Comparison of ENCODE assay signal across 18 cellular contexts in genomic region chr19:45448425-45448756, GRCh38. TPM values are rescaled to one million over a fixed set of nuclear protein-coding genes. Genes with fewer than 3 reads are reported as not detected.
A peak's percentile ranks its signal among the peaks of the same experiment; 100 is the strongest.
DNase-seq lines count a peak whose midpoint lies in the region; ATAC-seq and TF ChIP-seq lines count a peak whose summit lies in the region.
"Had no signal": no experiment of that assay in that cellular context is flagged by ENCODE, and none has a peak within 500 bp of the region (broad histone marks: within the 10 kb centered on the region; RNA-seq: fewer than 3 reads in every experiment).

No MANE protein-coding gene starts in this region.

- no peaks in the 10 kb centered on the region for H3K36me3 Mint-ChIP-seq in T-helper 1 cell treated with Interleukin-12 subunit alpha and Interleukin-12 subunit beta and Interleukin-4 antibody, amounts not matched to agents 30 μg/mL and 1 μg/mL, for 36 hours (ENCODE audit: low read depth)
- H3K36me3 Mint-ChIP-seq in T-helper 17 cell (ENCODE audit: low read depth), result peaks cover 5% of the 10 kb centered on the region
- peaks cover 11% of the 10 kb centered on the region for H3K36me3 Mint-ChIP-seq in endothelial cell (ENCODE audit: low read depth, unreplicated experiment)
- no peaks in the 10 kb centered on the region for H3K36me3 Mint-ChIP-seq in neural crest cell (ENCODE audit: low read depth)

- DNase-seq in T-helper 1 cell (no peak), T-helper 17 cell (no peak), endothelial cell (ENCODE audit: low spot score) (no peak), neural crest cell (ENCODE audit: low read depth, low spot score) (no peak), RPMI8226 (no peak), iPS-NIHi7 (ENCODE audit: extremely low spot score) (no peak), NCI-H2171 treated with DMSO at 0.1 percent for 48 hours (lab: John Stamatoyannopoulos, UW) (no peak)
- DNase-seq: central memory CD4-positive, alpha-beta T cell; Karpas-422; NCI-H1436 treated with DMSO at 0.1 percent for 48 hours; NCI-H510A treated with DMSO at 0.1 percent for 48 hours; SK-N-SH; stimulated activated CD4-positive, alpha-beta T cell treated with anti-CD3 and anti-CD28 coated beads, Interleukin-12 subunit alpha, Interleukin-12 subunit beta, amount 100 ng/mL, for 4 hours had no signal

- H3K9me3 Mint-ChIP-seq in T-helper 1 cell treated with Interleukin-12 subunit alpha and Interleukin-12 subunit beta and Interleukin-4 antibody, amounts not matched to agents 30 μg/mL and 1 μg/mL, for 36 hours, result no peaks in the 10 kb centered on the region
- H3K9me3 Mint-ChIP-seq in endothelial cell (ENCODE audit: unreplicated experiment) (no peaks in the 10 kb centered on the region), neural crest cell (no peaks in the 10 kb centered on the region)
- H3K9me3 Mint-ChIP-seq: activated naive CD4-positive, alpha-beta T cell treated with anti-CD3 and anti-CD28 coated beads, Interleukin-2, amount 50 U/mL, for 72 hours had no signal

- H3K27me3 Mint-ChIP-seq in T-helper 1 cell treated with Interleukin-12 subunit alpha and Interleukin-12 subunit beta and Interleukin-4 antibody, amounts not matched to agents 30 μg/mL and 1 μg/mL, for 36 hours (ENCODE audit: low read depth), result peaks cover 8% of the 10 kb centered on the region
- H3K27me3 Mint-ChIP-seq in T-helper 17 cell, result no peaks in the 10 kb centered on the region
- peaks cover 51% of the 10 kb centered on the region for H3K27me3 Mint-ChIP-seq in endothelial cell (ENCODE audit: unreplicated experiment)
- H3K27me3 Mint-ChIP-seq in neural crest cell (ENCODE audit: low read depth), result peaks cover 13% of the 10 kb centered on the region

- peaks cover 34% of the 10 kb centered on the region for H3K4me1 Mint-ChIP-seq in T-helper 1 cell treated with Interleukin-12 subunit alpha and Interleukin-12 subunit beta and Interleukin-4 antibody, amounts not matched to agents 30 μg/mL and 1 μg/mL, for 36 hours (ENCODE audit: low read depth)
- H3K4me1 Mint-ChIP-seq in T-helper 17 cell, result peaks cover 59% of the 10 kb centered on the region
- H3K4me1 Mint-ChIP-seq in endothelial cell (ENCODE audit: unreplicated experiment), result peaks cover 44% of the 10 kb centered on the region
- peaks cover 49% of the 10 kb centered on the region for H3K4me1 Mint-ChIP-seq in neural crest cell

- H3K4me3 Mint-ChIP-seq in T-helper 1 cell treated with Interleukin-12 subunit alpha and Interleukin-12 subunit beta and Interleukin-4 antibody, amounts not matched to agents 30 μg/mL and 1 μg/mL, for 36 hours, result no peak overlapping the region
- H3K4me3 Mint-ChIP-seq in T-helper 17 cell (peak overlapping the region; percentile 78), endothelial cell (ENCODE audit: unreplicated experiment) (peak overlapping the region; percentile 3), neural crest cell (peak overlapping the region; percentile 65)

- H3K9me3 ChIP-seq in T-helper 17 cell (ENCODE audit: control insufficient read depth, low read length, poor library complexity, severe bottlenecking), result no peaks in the 10 kb centered on the region
- H3K9me3 ChIP-seq: HAP-1, mucosa of descending colon, prostate gland, SK-N-SH had no signal

- ATAC-seq in T-helper 17 cell, result no peak
- ATAC-seq: activated naive CD4-positive, alpha-beta T cell treated with anti-CD3 and anti-CD28 coated beads, Interleukin-2, amount 50 U/mL, for 72 hours had no signal

- TF ChIP-seq CTCF in endothelial cell (IDR thresholded peaks at IDR 0.05; ENCODE audit: unreplicated experiment) (peak; percentile 25), neural crest cell (conservative IDR thresholded peaks at IDR 0.05) (no peak)

- H3K27ac Mint-ChIP-seq in T-helper 1 cell treated with Interleukin-12 subunit alpha and Interleukin-12 subunit beta and Interleukin-4 antibody, amounts not matched to agents 30 μg/mL and 1 μg/mL, for 36 hours, result peak overlapping the region; percentile 7
- H3K27ac Mint-ChIP-seq in T-helper 17 cell, result peak overlapping the region; percentile 100
- H3K27ac Mint-ChIP-seq in endothelial cell (ENCODE audit: unreplicated experiment), result no peak overlapping the region
- no peak overlapping the region for H3K27ac Mint-ChIP-seq in neural crest cell (ENCODE audit: unreplicated experiment)

RNA-seq across cellular contexts. Expression of gene FOSB, which starts 19.4 kb away (rescaled TPM):
- total RNA-seq in T-helper 17 cell (1,000 to 10,000 TPM in 1 of 2 donors, 100 to 1,000 TPM in 1; 967 to 2,209 TPM), endothelial cell (ENCODE audit: unreplicated experiment) (64.2 TPM), neural crest cell (0.26 and 0.45 TPM in 2 replicates)

RNA-seq across cellular contexts. Expression of gene ERCC1, which starts 24.7 kb away (rescaled TPM):
- total RNA-seq in T-helper 17 cell (10 to 100 TPM; 28.4 to 36.2 TPM), endothelial cell (ENCODE audit: unreplicated experiment) (62.8 TPM), neural crest cell (111 and 115 TPM in 2 replicates)

RNA-seq across cellular contexts. Expression of gene POLR1G, which starts 41.9 kb away (rescaled TPM):
- total RNA-seq in T-helper 17 cell, result 1 to 10 TPM in 1 of 2 donors, under 1 TPM in 1; 0.91 to 1.0 TPM
- total RNA-seq in endothelial cell (ENCODE audit: unreplicated experiment), result 4.4 TPM
- total RNA-seq in neural crest cell, result 11.7 and 12.8 TPM in 2 replicates

RNA-seq across cellular contexts. Expression of gene PPP1R13L, which starts 43.5 kb away (rescaled TPM):
- total RNA-seq in T-helper 17 cell (1 to 10 TPM; 3.4 to 4.5 TPM), endothelial cell (ENCODE audit: unreplicated experiment) (13.2 TPM), neural crest cell (6.4 and 8.2 TPM in 2 replicates)

RNA-seq across cellular contexts. Expression of gene RTN2, which starts 48.5 kb away (rescaled TPM):
- 1 to 10 TPM; 2.3 to 6.2 TPM for total RNA-seq in T-helper 17 cell
- total RNA-seq in endothelial cell (ENCODE audit: unreplicated experiment), result 25.3 TPM
- total RNA-seq in neural crest cell, result 16.2 and 19.8 TPM in 2 replicates

Comparison
In these comparisons a context has a peak if more than half of its experiments do, and no peak if none do; other contexts are left out.
1. H3K27ac Mint-ChIP-seq: peak in T-helper 1 cell treated with Interleukin-12 subunit alpha and Interleukin-12 subunit beta and Interleukin-4 antibody, amounts not matched to agents 30 μg/mL and 1 μg/mL, for 36 hours (single experiment) and T-helper 17 cell (single experiment); none in endothelial cell (single experiment) and neural crest cell (single experiment).
2. RNA of gene FOSB, which starts 19.4 kb away (total RNA-seq): 967 to 2,209 TPM in T-helper 17 cell and 64.2 TPM in endothelial cell (single experiment); 0.26 to 0.45 TPM in neural crest cell; every median in the first group is over 10 times any median in the second.